10 cellular contexts compared by ENCODE assay signal in genomic region chr9:119009253-119009652, GRCh38.
DNase-seq lines count a peak whose midpoint lies in the region; ATAC-seq and TF ChIP-seq lines count a peak whose summit lies in the region.
"Had no signal": no experiment of that assay in that cellular context is flagged by ENCODE, and none has a peak within 500 bp of the region (broad histone marks: within the 10 kb centered on the region; RNA-seq: fewer than 3 reads in every experiment).

No MANE protein-coding gene starts in this region.

- H3K27me3 ChIP-seq in DND-41 (ENCODE audit: insufficient read depth, low read length, poor library complexity): no peaks in the 10 kb centered on the region
- no peaks in the 10 kb centered on the region for H3K27me3 ChIP-seq in CD8-positive, alpha-beta memory T cell (ENCODE audit: insufficient read depth, low read length, poor library complexity, severe bottlenecking)

- DNase-seq in DND-41 (no peak), NCI-H2196 treated with DMSO at 0.1 percent for 48 hours (lab: John Stamatoyannopoulos, UW; ENCODE audit: unreplicated experiment) (peak; percentile 63), cerebellar nuclear complex (lab: John Stamatoyannopoulos, UW) (peak; percentile 50 to 82), osteocyte (ENCODE audit: extremely low spot score, unreplicated experiment) (no peak), OCI-M2 (lab: John Stamatoyannopoulos, UW; ENCODE audit: unreplicated experiment) (no peak), ureter (ENCODE audit: low spot score) (no peak)
- DNase-seq in CD8-positive, alpha-beta memory T cell: no peak

- no peaks in the 10 kb centered on the region for H3K4me1 ChIP-seq in DND-41 (ENCODE audit: insufficient read depth, low read length)
- H3K4me1 ChIP-seq in CD8-positive, alpha-beta memory T cell (ENCODE audit: insufficient read depth, low read length): no peaks in the 10 kb centered on the region

- H2AFZ ChIP-seq in DND-41 (ENCODE audit: low read depth, low read length): peak overlapping the region; percentile 45; the same call in 1 of the 2 replicates

- no peak for ATAC-seq in DND-41 (ENCODE audit: insufficient read depth, low read depth)
- no peak for ATAC-seq in GM21786 (IDR thresholded peaks at IDR 0.05; ENCODE audit: unreplicated experiment)

- H4K20me1 ChIP-seq in DND-41 (ENCODE audit: insufficient read depth, low read length): no peaks in the 10 kb centered on the region

- peak overlapping the region; percentile 3 for H3K4me3 Mint-ChIP-seq in osteocyte (ENCODE audit: unreplicated experiment)
- no peak overlapping the region for H3K4me3 Mint-ChIP-seq in CD8-positive, alpha-beta memory T cell
- H3K4me3 Mint-ChIP-seq: activated T-helper 1 cell treated with anti-CD3 and anti-CD28 coated beads, Interleukin-12 subunit alpha, Interleukin-12 subunit beta, Interleukin-2, Interleukin-4 antibody, amounts not matched to agents 30 ng/mL and 10 ng/mL and 1 ng/mL, durations not matched to agents 14 hours and 24 hours and 36 hours had no signal

- H3K9me3 ChIP-seq in DND-41 (ENCODE audit: insufficient read depth, low read length, severe bottlenecking): no peaks in the 10 kb centered on the region
- H3K9me3 ChIP-seq in CD8-positive, alpha-beta memory T cell (ENCODE audit: low read length): no peaks in the 10 kb centered on the region

- POLR2A ChIA-PET in CD8-positive, alpha-beta memory T cell (lab: Charles Lee): no interaction called here

- H3K4me2 ChIP-seq in DND-41 (ENCODE audit: insufficient read depth, low read length): peak overlapping the region; percentile 42; the same call in 1 of the 2 replicates

- H3K27me3 Mint-ChIP-seq in osteocyte (ENCODE audit: unreplicated experiment): peaks cover 3% of the 10 kb centered on the region
- H3K27me3 Mint-ChIP-seq in CD8-positive, alpha-beta memory T cell: peaks cover 0 to 2% of the 10 kb centered on the region in 2 donors

- H3K27ac ChIP-seq in DND-41 (ENCODE audit: low read length): no peak overlapping the region
- no peak overlapping the region for H3K27ac ChIP-seq in CD8-positive, alpha-beta memory T cell (ENCODE audit: low read depth, low read length)
- H3K27ac ChIP-seq: VCaP had no signal

- H3K27ac Mint-ChIP-seq in osteocyte (ENCODE audit: unreplicated experiment): no peak overlapping the region
- no peak overlapping the region for H3K27ac Mint-ChIP-seq in CD8-positive, alpha-beta memory T cell
- H3K27ac Mint-ChIP-seq: activated T-helper 1 cell treated with anti-CD3 and anti-CD28 coated beads, Interleukin-12 subunit alpha, Interleukin-12 subunit beta, Interleukin-2, Interleukin-4 antibody, amounts not matched to agents 30 ng/mL and 10 ng/mL and 1 ng/mL, durations not matched to agents 14 hours and 24 hours and 36 hours had no signal

- CTCF ChIA-PET in CD8-positive, alpha-beta memory T cell (lab: Charles Lee): no interaction called here

- TF ChIP-seq CTCF in DND-41 (IDR thresholded peaks at IDR 0.05; ENCODE audit: borderline replicate concordance, extremely low read depth, low read length, poor library complexity, severe bottlenecking) (no peak), osteocyte (IDR thresholded peaks at IDR 0.05) (no peak)

- 0 out of 4 replicates have a peak overlapping the region, but pooled peaks of 1 of the 2 experiments have one; percentile 24 for H3K4me3 ChIP-seq in DND-41 (ENCODE audit: low read depth in 1 of 2, low read length in 2 of 2)
- H3K4me3 ChIP-seq in CD8-positive, alpha-beta memory T cell (ENCODE audit: low read length): no peak overlapping the region

- no peaks in the 10 kb centered on the region for H3K9me3 Mint-ChIP-seq in osteocyte (ENCODE audit: unreplicated experiment)
- peaks cover 2 to 12% (median 7%) of the 10 kb centered on the region in 5 donors for H3K9me3 Mint-ChIP-seq in CD8-positive, alpha-beta memory T cell

- no peaks in the 10 kb centered on the region for H3K36me3 Mint-ChIP-seq in osteocyte (ENCODE audit: unreplicated experiment)
- no peaks in the 10 kb centered on the region for H3K36me3 Mint-ChIP-seq in CD8-positive, alpha-beta memory T cell

- no peaks in the 10 kb centered on the region for H3K36me3 ChIP-seq in DND-41 (ENCODE audit: insufficient read depth, low read length)
- H3K36me3 ChIP-seq in CD8-positive, alpha-beta memory T cell (ENCODE audit: insufficient read depth, low read length): no peaks in the 10 kb centered on the region

- H3K4me1 Mint-ChIP-seq in osteocyte (ENCODE audit: unreplicated experiment): peaks cover 15% of the 10 kb centered on the region
- H3K4me1 Mint-ChIP-seq in CD8-positive, alpha-beta memory T cell: no peaks in the 10 kb centered on the region

- no peaks in the 10 kb centered on the region for H3K79me2 ChIP-seq in DND-41 (ENCODE audit: insufficient read depth, low read length)

- no peak overlapping the region for H3K9ac ChIP-seq in DND-41 (ENCODE audit: low read depth, low read length)

Comparison
In these comparisons a context has a peak if more than half of its experiments do, and no peak if none do; other contexts are left out.
1. DNase-seq: peak in NCI-H2196 treated with DMSO at 0.1 percent for 48 hours (single experiment) and cerebellar nuclear complex (2 of 2); none in DND-41 (single experiment), osteocyte (single experiment), CD8-positive, alpha-beta memory T cell (0 of 5), OCI-M2 (single experiment) and ureter (single experiment).